Comparison of ENCODE assay signal across 8 cellular contexts in genomic region chr4:147735413-147736301, GRCh38. TPM values are rescaled to one million over a fixed set of nuclear protein-coding genes. Genes with fewer than 3 reads are reported as not detected.
A peak's percentile ranks its signal among the peaks of the same experiment; 100 is the strongest.
DNase-seq lines count a peak whose midpoint lies in the region; ATAC-seq, FAIRE-seq and TF ChIP-seq lines count a peak whose summit lies in the region.

No MANE protein-coding gene starts in this region.

- H3K9me3 Mint-ChIP-seq in astrocyte (ENCODE audit: unreplicated experiment), result no peaks in the 10 kb centered on the region

- peaks cover 77% of the 10 kb centered on the region for H3K79me2 ChIP-seq in astrocyte (ENCODE audit: insufficient read depth, low read length)

- no peak for TF ChIP-seq CTCF in astrocyte (IDR thresholded peaks at IDR 0.05; ENCODE audit: insufficient read depth, low read depth, low read length)

- H3K4me3 Mint-ChIP-seq in astrocyte (ENCODE audit: unreplicated experiment), result peak overlapping the region; percentile 45

- peak overlapping the region; percentile 72 for H3K4me2 ChIP-seq in astrocyte (ENCODE audit: low read length)

- peaks cover 18% of the 10 kb centered on the region for H4K20me1 ChIP-seq in astrocyte (ENCODE audit: insufficient read depth, low read length)

- DNase-seq in astrocyte (ENCODE audit: low read depth) (peak; percentile 35), DMS53 treated with DMSO at 0.1 percent for 48 hours (lab: John Stamatoyannopoulos, UW; ENCODE audit: unreplicated experiment) (no peak), mucosa of gallbladder (ENCODE audit: low spot score) (no peak), SKM-1 (lab: John Stamatoyannopoulos, UW; ENCODE audit: unreplicated experiment) (no peak)

- peaks cover 44% of the 10 kb centered on the region for H3K4me1 ChIP-seq in astrocyte (ENCODE audit: insufficient read depth, low read length)
- H3K4me1 ChIP-seq in rectal smooth muscle tissue (ENCODE audit: control insufficient read depth, insufficient read depth, low read length), result peaks cover 20% of the 10 kb centered on the region

- H3K4me3 ChIP-seq in astrocyte (ENCODE audit: insufficient read depth, low read depth, low read length), result peak overlapping the region; percentile 27
- H3K4me3 ChIP-seq in rectal smooth muscle tissue (ENCODE audit: low read length), result peak overlapping the region; percentile 24

- peaks cover 40% of the 10 kb centered on the region for H3K4me1 Mint-ChIP-seq in astrocyte (ENCODE audit: low read depth, unreplicated experiment)

- FAIRE-seq in astrocyte (lab: Jason Lieb, UNC), result no peak

- no peaks in the 10 kb centered on the region for H3K36me3 ChIP-seq in astrocyte (ENCODE audit: insufficient read depth, low read length)
- H3K36me3 ChIP-seq in rectal smooth muscle tissue (ENCODE audit: control insufficient read depth, insufficient read depth, low read length), result no peaks in the 10 kb centered on the region

- H2AFZ ChIP-seq in astrocyte (ENCODE audit: low read depth, low read length), result no peak overlapping the region

- H3K27ac ChIP-seq in astrocyte (ENCODE audit: low read depth, low read length), result peak overlapping the region; percentile 80
- H3K27ac ChIP-seq in rectal smooth muscle tissue (ENCODE audit: low read depth, low read length), result peak overlapping the region; percentile 97

- no peaks in the 10 kb centered on the region for H3K27me3 Mint-ChIP-seq in astrocyte (ENCODE audit: low read depth, unreplicated experiment)

- peak overlapping the region; percentile 67 for H3K9ac ChIP-seq in astrocyte (ENCODE audit: low read length)
- H3K9ac ChIP-seq in rectal smooth muscle tissue (ENCODE audit: low read length), result no peak overlapping the region

- ATAC-seq in GM18858 (IDR thresholded peaks at IDR 0.05; ENCODE audit: unreplicated experiment) (peak; percentile 32), HG02884 (IDR thresholded peaks at IDR 0.05; ENCODE audit: unreplicated experiment) (peak; percentile 26), GM19328 (IDR thresholded peaks at IDR 0.05; ENCODE audit: unreplicated experiment) (no peak)

- no peaks in the 10 kb centered on the region for H3K9me3 ChIP-seq in astrocyte (ENCODE audit: insufficient read depth, low read depth, low read length)

- peak overlapping the region; percentile 92 for H3K27ac Mint-ChIP-seq in astrocyte (ENCODE audit: unreplicated experiment)

- H3K27me3 ChIP-seq in astrocyte (ENCODE audit: insufficient read depth, low read length), result no peaks in the 10 kb centered on the region
- no peaks in the 10 kb centered on the region for H3K27me3 ChIP-seq in rectal smooth muscle tissue (ENCODE audit: control insufficient read depth, insufficient read depth, low read length)

- peaks cover 2% of the 10 kb centered on the region for H3K36me3 Mint-ChIP-seq in astrocyte (ENCODE audit: low read depth, unreplicated experiment)

RNA-seq across cellular contexts. Expression of gene ARHGAP10, which starts 3.8 kb away (rescaled TPM):
- 23.4 and 28.0 TPM in 2 replicates for total RNA-seq in astrocyte
- total RNA-seq in mucosa of gallbladder, result 52.2 TPM

RNA-seq across cellular contexts. Expression of gene PRMT9, which starts 51.7 kb away (rescaled TPM):
- total RNA-seq in astrocyte (8.4 and 9.0 TPM in 2 replicates), mucosa of gallbladder (7.8 TPM)
